In the genomic region with DNA sequence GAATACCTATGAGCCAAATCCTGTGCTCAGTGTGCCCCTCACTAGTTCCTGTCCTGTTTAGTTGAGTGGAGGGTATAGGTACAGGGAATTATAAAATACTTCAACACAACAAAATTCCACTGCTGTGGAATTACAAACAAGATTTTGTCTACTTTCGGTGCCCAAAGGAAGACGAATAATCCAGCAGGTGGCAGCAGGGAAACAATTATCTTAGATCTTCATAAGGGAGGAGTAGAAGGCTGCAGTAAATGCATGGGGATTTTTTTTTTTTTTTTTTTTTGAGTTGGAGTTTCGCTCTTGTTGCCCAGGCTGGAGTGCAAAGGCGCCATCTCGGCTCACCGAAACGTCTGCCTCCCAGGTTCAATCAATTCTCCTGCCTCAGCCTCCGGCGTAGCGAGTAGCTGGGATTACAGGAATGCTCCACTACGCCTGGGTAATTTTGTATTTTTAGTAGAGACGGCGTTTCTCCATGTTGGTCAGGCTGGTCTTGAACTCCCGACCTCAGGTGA, we compare ENCODE assay signal across 1 cellular context.
TF ChIP-seq lines count a peak whose summit lies in the region.

No MANE protein-coding gene starts in this region.

TF ChIP-seq in HEK293, 187 proteins besides CTCF, POLR2A, EP300 and RAD21 (continued from another document):
- TF ChIP-seq, protein P1, sequence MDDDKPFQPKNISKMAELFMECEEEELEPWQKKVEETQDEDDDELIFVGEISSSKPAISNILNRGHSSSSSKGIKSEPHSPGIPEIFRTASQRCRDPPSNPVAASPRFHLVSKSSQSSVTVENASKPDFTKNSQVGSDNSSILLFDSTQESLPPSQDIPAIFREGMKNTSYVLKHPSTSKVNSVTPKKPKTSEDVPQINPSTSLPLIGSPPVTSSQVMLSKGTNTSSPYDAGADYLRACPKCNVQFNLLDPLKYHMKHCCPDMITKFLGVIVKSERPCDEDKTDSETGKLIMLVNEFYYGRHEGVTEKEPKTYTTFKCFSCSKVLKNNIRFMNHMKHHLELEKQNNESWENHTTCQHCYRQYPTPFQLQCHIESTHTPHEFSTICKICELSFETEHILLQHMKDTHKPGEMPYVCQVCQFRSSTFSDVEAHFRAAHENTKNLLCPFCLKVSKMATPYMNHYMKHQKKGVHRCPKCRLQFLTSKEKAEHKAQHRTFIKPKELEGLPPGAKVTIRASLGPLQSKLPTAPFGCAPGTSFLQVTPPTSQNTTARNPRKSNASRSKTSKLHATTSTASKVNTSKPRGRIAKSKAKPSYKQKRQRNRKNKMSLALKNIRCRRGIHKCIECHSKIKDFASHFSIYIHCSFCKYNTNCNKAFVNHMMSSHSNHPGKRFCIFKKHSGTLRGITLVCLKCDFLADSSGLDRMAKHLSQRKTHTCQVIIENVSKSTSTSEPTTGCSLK (tag by site-specific recombination; IDR thresholded peaks at IDR 0.05) = no peak
- TF ChIP-seq ZBTB44 (tag by site-specific recombination; IDR thresholded peaks at IDR 0.05) = peak; percentile 99
- TF ChIP-seq PRDM6 (tag by site-specific recombination; IDR thresholded peaks at IDR 0.05) = peak; percentile 63
- peak; percentile 6; the same call in 1 of the 2 replicates for TF ChIP-seq ZNF692 (tag by site-specific recombination; IDR thresholded peaks at IDR 0.05)
- TF ChIP-seq ZNF223 (tag by site-specific recombination; IDR thresholded peaks at IDR 0.05) = no peak
- TF ChIP-seq ZFP37 (tag by site-specific recombination; IDR thresholded peaks at IDR 0.05) = no peak
- no peak for TF ChIP-seq ZNF596 (tag by site-specific recombination; IDR thresholded peaks at IDR 0.05)
- no peak for TF ChIP-seq ZNF707 (tag by site-specific recombination; IDR thresholded peaks at IDR 0.05)
- no peak for TF ChIP-seq ZNF239 (tag by site-specific recombination; IDR thresholded peaks at IDR 0.05)
- TF ChIP-seq SP7 (tag by site-specific recombination; IDR thresholded peaks at IDR 0.05) = 0 out of 2 replicates have a peak, but pooled peaks have one; percentile 29
- peak; percentile 43 for TF ChIP-seq ZNF341 (tag by site-specific recombination; IDR thresholded peaks at IDR 0.05; ENCODE audit: low read depth)
- TF ChIP-seq ZNF391 (tag by site-specific recombination; IDR thresholded peaks at IDR 0.05; ENCODE audit: borderline replicate concordance, low read depth) = no peak
- TF ChIP-seq FEZF1 (tag by site-specific recombination; IDR thresholded peaks at IDR 0.05) = no peak
- TF ChIP-seq ZNF530 (tag by site-specific recombination; IDR thresholded peaks at IDR 0.05; ENCODE audit: low read depth) = no peak
- TF ChIP-seq SETDB1 (IDR thresholded peaks at IDR 0.05; ENCODE audit: insufficient read length, low read length) = no peak
- TF ChIP-seq ZNF654 (tag by site-specific recombination; IDR thresholded peaks at IDR 0.05; ENCODE audit: low read depth) = peak; percentile 98
- TF ChIP-seq ZSCAN5A (tag by site-specific recombination; IDR thresholded peaks at IDR 0.05) = no peak
- TF ChIP-seq ZNF433 (tag by site-specific recombination; IDR thresholded peaks at IDR 0.05; ENCODE audit: low read depth) = no peak
- no peak for TF ChIP-seq ZBTB10 (tag by site-specific recombination; IDR thresholded peaks at IDR 0.05)
- TF ChIP-seq ZNF549 (tag by site-specific recombination; IDR thresholded peaks at IDR 0.05) = no peak
- TF ChIP-seq ZNF626 (tag by site-specific recombination; IDR thresholded peaks at IDR 0.05) = no peak
- TF ChIP-seq EGR2 (tag by site-specific recombination; IDR thresholded peaks at IDR 0.05; ENCODE audit: low read depth) = no peak
- no peak for TF ChIP-seq ZNF76 (tag by site-specific recombination; IDR thresholded peaks at IDR 0.05; ENCODE audit: borderline replicate concordance, low read depth)
- no peak for TF ChIP-seq ZNF558 (tag by site-specific recombination; IDR thresholded peaks at IDR 0.05)
- TF ChIP-seq ZSCAN23 (tag by site-specific recombination; IDR thresholded peaks at IDR 0.05) = no peak
- TF ChIP-seq ZNF24 (tag by site-specific recombination; IDR thresholded peaks at IDR 0.05) = no peak
- no peak for TF ChIP-seq ZBTB1 (tag by site-specific recombination; IDR thresholded peaks at IDR 0.05)
- no peak for TF ChIP-seq ZNF610 (tag by site-specific recombination; IDR thresholded peaks at IDR 0.05; ENCODE audit: borderline replicate concordance)
- TF ChIP-seq ZNF571 (tag by site-specific recombination; IDR thresholded peaks at IDR 0.05) = no peak
- TF ChIP-seq ZNF548 (tag by site-specific recombination; IDR thresholded peaks at IDR 0.05) = no peak
- no peak for TF ChIP-seq ZNF175 (tag by site-specific recombination; IDR thresholded peaks at IDR 0.05)
- no peak for TF ChIP-seq ZNF133 (tag by site-specific recombination; IDR thresholded peaks at IDR 0.05)
- TF ChIP-seq ZNF157 (tag by site-specific recombination; IDR thresholded peaks at IDR 0.05) = no peak
- TF ChIP-seq TRIM28 (IDR thresholded peaks at IDR 0.05; ENCODE audit: borderline replicate concordance, low read length) = no peak
- TF ChIP-seq ZNF701 (tag by site-specific recombination; IDR thresholded peaks at IDR 0.05) = no peak
- TF ChIP-seq ZEB2 (tag by site-specific recombination; IDR thresholded peaks at IDR 0.05) = peak; percentile 50
- TF ChIP-seq, protein P2, sequence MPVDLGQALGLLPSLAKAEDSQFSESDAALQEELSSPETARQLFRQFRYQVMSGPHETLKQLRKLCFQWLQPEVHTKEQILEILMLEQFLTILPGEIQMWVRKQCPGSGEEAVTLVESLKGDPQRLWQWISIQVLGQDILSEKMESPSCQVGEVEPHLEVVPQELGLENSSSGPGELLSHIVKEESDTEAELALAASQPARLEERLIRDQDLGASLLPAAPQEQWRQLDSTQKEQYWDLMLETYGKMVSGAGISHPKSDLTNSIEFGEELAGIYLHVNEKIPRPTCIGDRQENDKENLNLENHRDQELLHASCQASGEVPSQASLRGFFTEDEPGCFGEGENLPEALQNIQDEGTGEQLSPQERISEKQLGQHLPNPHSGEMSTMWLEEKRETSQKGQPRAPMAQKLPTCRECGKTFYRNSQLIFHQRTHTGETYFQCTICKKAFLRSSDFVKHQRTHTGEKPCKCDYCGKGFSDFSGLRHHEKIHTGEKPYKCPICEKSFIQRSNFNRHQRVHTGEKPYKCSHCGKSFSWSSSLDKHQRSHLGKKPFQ (tag by site-specific recombination; IDR thresholded peaks at IDR 0.05) = no peak
- no peak for TF ChIP-seq ZSCAN18 (tag by site-specific recombination; IDR thresholded peaks at IDR 0.05)
- no peak for TF ChIP-seq ZNF521 (tag by site-specific recombination; IDR thresholded peaks at IDR 0.05)
- TF ChIP-seq ZNF768 (tag by site-specific recombination; IDR thresholded peaks at IDR 0.05) = no peak
- TF ChIP-seq MZF1 (tag by site-specific recombination; IDR thresholded peaks at IDR 0.05; ENCODE audit: borderline replicate concordance) = peak; percentile 58
- TF ChIP-seq ZSCAN16 (tag by site-specific recombination; IDR thresholded peaks at IDR 0.05) = no peak
- TF ChIP-seq ZNF560 (tag by site-specific recombination; IDR thresholded peaks at IDR 0.05; ENCODE audit: borderline replicate concordance) = no peak
- TF ChIP-seq MEIS1 (CRISPR knock-in tag; IDR thresholded peaks at IDR 0.05; ENCODE audit: borderline replicate concordance) = no peak
- no peak for TF ChIP-seq ZBTB7A (tag by site-specific recombination; IDR thresholded peaks at IDR 0.05; ENCODE audit: low read depth)
- no peak for TF ChIP-seq ZNF529 (tag by site-specific recombination; IDR thresholded peaks at IDR 0.05; ENCODE audit: insufficient replicate concordance)
- no peak for TF ChIP-seq ZNF184 (tag by site-specific recombination; IDR thresholded peaks at IDR 0.05)
- TF ChIP-seq ZNF658 (tag by site-specific recombination; IDR thresholded peaks at IDR 0.05) = no peak
- TF ChIP-seq, protein P3, sequence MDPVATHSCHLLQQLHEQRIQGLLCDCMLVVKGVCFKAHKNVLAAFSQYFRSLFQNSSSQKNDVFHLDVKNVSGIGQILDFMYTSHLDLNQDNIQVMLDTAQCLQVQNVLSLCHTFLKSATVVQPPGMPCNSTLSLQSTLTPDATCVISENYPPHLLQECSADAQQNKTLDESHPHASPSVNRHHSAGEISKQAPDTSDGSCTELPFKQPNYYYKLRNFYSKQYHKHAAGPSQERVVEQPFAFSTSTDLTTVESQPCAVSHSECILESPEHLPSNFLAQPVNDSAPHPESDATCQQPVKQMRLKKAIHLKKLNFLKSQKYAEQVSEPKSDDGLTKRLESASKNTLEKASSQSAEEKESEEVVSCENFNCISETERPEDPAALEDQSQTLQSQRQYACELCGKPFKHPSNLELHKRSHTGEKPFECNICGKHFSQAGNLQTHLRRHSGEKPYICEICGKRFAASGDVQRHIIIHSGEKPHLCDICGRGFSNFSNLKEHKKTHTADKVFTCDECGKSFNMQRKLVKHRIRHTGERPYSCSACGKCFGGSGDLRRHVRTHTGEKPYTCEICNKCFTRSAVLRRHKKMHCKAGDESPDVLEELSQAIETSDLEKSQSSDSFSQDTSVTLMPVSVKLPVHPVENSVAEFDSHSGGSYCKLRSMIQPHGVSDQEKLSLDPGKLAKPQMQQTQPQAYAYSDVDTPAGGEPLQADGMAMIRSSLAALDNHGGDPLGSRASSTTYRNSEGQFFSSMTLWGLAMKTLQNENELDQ (tag by site-specific recombination; IDR thresholded peaks at IDR 0.05; ENCODE audit: low read depth) = no peak
